Comparison of ENCODE assay signal across 6 cellular contexts in genomic region chr16:30064746-30065111, GRCh38. TPM values are rescaled to one million over a fixed set of nuclear protein-coding genes. Genes with fewer than 3 reads are reported as not detected.
DNase-seq lines count a peak whose midpoint lies in the region; ATAC-seq, FAIRE-seq and TF ChIP-seq lines count a peak whose summit lies in the region.

No MANE protein-coding gene starts in this region.

- no peak for TF ChIP-seq CTCF in IMR-90 (conservative IDR thresholded peaks at IDR 0.05; ENCODE audit: low read depth, low read length)
- no peak for TF ChIP-seq CTCF in sigmoid colon (IDR thresholded peaks at IDR 0.05)

- CTCF ChIA-PET in IMR-90 (lab: Yijun Ruan, JAX) = interaction anchor here (0.6 kb wide), 1 partner anchor 199 kb away, joined by 3 read pairs; no protein-coding TSS in a partner anchor

- peaks cover 22 to 48% of the 10 kb centered on the region in 2 experiments; a peak in 3 of 4 replicates for H3K79me1 ChIP-seq in IMR-90 (ENCODE audit: low read depth in 1 of 2, low read length in 2 of 2)

- TF ChIP-seq POLR2A in IMR-90 (IDR thresholded peaks at IDR 0.05; ENCODE audit: low read depth, low read length) (0 out of 2 replicates have a peak, but pooled peaks have one; percentile 14), sigmoid colon (IDR thresholded peaks at IDR 0.05) (peak in 1 of 2 donors; percentile 73)

- peak overlapping the region; percentile 98 for H2BK120ac ChIP-seq in IMR-90 (ENCODE audit: low read depth, low read length)

- peak overlapping the region; percentile 94 to 96 for H3K4me3 Mint-ChIP-seq in effector memory CD8-positive, alpha-beta T cell

- in situ Hi-C loops in IMR-90 (cut with MboI; ENCODE audit: low sequenced_read_pairs) = no loop called here

- peaks cover 41% of the 10 kb centered on the region for H4K20me1 ChIP-seq in IMR-90 (ENCODE audit: insufficient read depth, low read length)

- H3K36me3 ChIP-seq in IMR-90 (ENCODE audit: control insufficient read depth, insufficient read depth, low read length) (peaks cover 30% of the 10 kb centered on the region), sigmoid colon (peaks cover 22 to 27% (median 25%) of the 10 kb centered on the region in 4 donors)

- no peak for FAIRE-seq in HTR-8/SVneo (lab: Jason Lieb, UNC)

- H3K4me2 ChIP-seq in IMR-90 (ENCODE audit: low read depth, low read length) = peak overlapping the region; percentile 93

- DNase-seq in IMR-90 (no peak), sigmoid colon (no peak), HuH-7.5 (ENCODE audit: low spot score) (no peak), HTR-8/SVneo (ENCODE audit: insufficient read length, low spot score) (no peak), islet precursor cell (no peak)
- DNase-seq in effector memory CD8-positive, alpha-beta T cell = no peak

- 1% methylated on average over 22 of the region's 26 CpGs; no CpG with 5 or more reads in 1 of the 2 experiments for WGBS in IMR-90 (ENCODE audit: extremely low coverage in 2 of 2, insufficient read length in 1 of 2), 2 experiments
- WGBS in sigmoid colon, 2 donors = 0 to 1% methylated on average over 26 of the region's 26 CpGs

- H3K27me3 ChIP-seq in IMR-90 (ENCODE audit: control insufficient read depth, insufficient read depth, low read length) (no peaks in the 10 kb centered on the region), sigmoid colon (no peaks in the 10 kb centered on the region)

- H3K9me3 Mint-ChIP-seq in effector memory CD8-positive, alpha-beta T cell = no peaks in the 10 kb centered on the region

- no TSS peak for BruUV-seq in IMR-90 (replicated peaks; lab: Mats Ljungman, UMichigan)

- ATAC-seq in IMR-90 (ENCODE audit: low read depth) = no peak
- ATAC-seq in effector memory CD8-positive, alpha-beta T cell (replicated peaks) = no peak

- peak overlapping the region; percentile 93 for H3K18ac ChIP-seq in IMR-90 (ENCODE audit: low read depth, low read length)

- peaks cover 57% of the 10 kb centered on the region for H3K36me3 Mint-ChIP-seq in effector memory CD8-positive, alpha-beta T cell (ENCODE audit: insufficient read depth)

- no peak for TF ChIP-seq RAD21 in IMR-90 (IDR thresholded peaks at IDR 0.05; ENCODE audit: low read length)

- H3K4me3 ChIP-seq in IMR-90 (ENCODE audit: insufficient read depth, low read depth, low read length) = peak overlapping the region; percentile 57
- peak overlapping the region; percentile 73 to 98 (median 82) for H3K4me3 ChIP-seq in sigmoid colon

- peak overlapping the region; percentile 78; the same call in 2 of the 3 replicates for H2BK15ac ChIP-seq in IMR-90 (ENCODE audit: low read depth, low read length)

- POLR2A ChIA-PET in IMR-90 (lab: Charles Lee; ENCODE audit: unreplicated experiment) = interaction anchor here (0.6 to 1.3 kb wide), 4 partner anchors 9 to 12 kb away, joined by 4 to 6 read pairs (median 4); a partner anchor contains a TSS

- H4K8ac ChIP-seq in IMR-90 (ENCODE audit: low read depth in 2 of 2, low read length in 2 of 2) = peak overlapping the region; percentile 86 to 99

- peaks cover 35% of the 10 kb centered on the region for H3K4me1 ChIP-seq in IMR-90 (ENCODE audit: control insufficient read depth, insufficient read depth, low read length)
- peaks cover 0 to 51% (median 43%) of the 10 kb centered on the region in 4 donors for H3K4me1 ChIP-seq in sigmoid colon

- peak overlapping the region; percentile 98 for H2AK5ac ChIP-seq in IMR-90 (ENCODE audit: low read depth, low read length)

- peak overlapping the region; percentile 100 for H3K14ac ChIP-seq in IMR-90 (replicated peaks; ENCODE audit: low read depth, low read length)

- H2AFZ ChIP-seq in IMR-90 (replicated peaks; ENCODE audit: low read length, poor library complexity) = peak overlapping the region; percentile 99

- peak overlapping the region; percentile 95 to 97 for H3K27ac Mint-ChIP-seq in effector memory CD8-positive, alpha-beta T cell

- peaks cover 28% of the 10 kb centered on the region for H3K9me1 ChIP-seq in IMR-90 (ENCODE audit: insufficient read depth, low read length)

- peak overlapping the region; percentile 98 for H4K5ac ChIP-seq in IMR-90 (ENCODE audit: low read depth, low read length)

- H2BK20ac ChIP-seq in IMR-90 (ENCODE audit: low read depth, low read length) = no peak overlapping the region

- intact Hi-C loops in IMR-90 (cut with micrococcal nuclease) (no loop called here), sigmoid colon (cut with DNase I) (loop anchor here (5.0 kb wide), 1 partner anchor 252 kb away; the partner anchor contains the start of gene PRRT2)

- H3K56ac ChIP-seq in IMR-90 (ENCODE audit: extremely low read depth, insufficient read depth, low read length) = peak overlapping the region; percentile 94

- peak overlapping the region; percentile 92 for H3K9ac ChIP-seq in IMR-90 (ENCODE audit: low read depth, low read length)

- peak overlapping the region; percentile 99 for H2BK5ac ChIP-seq in IMR-90 (ENCODE audit: low read depth, low read length, poor library complexity, severe bottlenecking)

- peak overlapping the region; percentile 100 for H2AK9ac ChIP-seq in IMR-90 (replicated peaks; ENCODE audit: low read depth, low read length, poor library complexity)

- H3K4ac ChIP-seq in IMR-90 (ENCODE audit: low read depth, low read length) = peak overlapping the region; percentile 100

- peak overlapping the region; percentile 99 for H4K91ac ChIP-seq in IMR-90 (ENCODE audit: insufficient read depth, low read depth, low read length)

- TF ChIP-seq EP300 in sigmoid colon (IDR thresholded peaks at IDR 0.05) = no peak

- no peaks in the 10 kb centered on the region for H3K9me3 ChIP-seq in IMR-90 (ENCODE audit: control insufficient read depth, insufficient read depth, low read length)
- no peaks in the 10 kb centered on the region for H3K9me3 ChIP-seq in sigmoid colon

- H3K27ac ChIP-seq in IMR-90 (ENCODE audit: insufficient read depth, low read length) = peak overlapping the region; percentile 97
- H3K27ac ChIP-seq in sigmoid colon = peak overlapping the region; percentile 96 to 100 (median 98)

- H3K27me3 Mint-ChIP-seq in effector memory CD8-positive, alpha-beta T cell = no peaks in the 10 kb centered on the region

- H3K23ac ChIP-seq in IMR-90 (ENCODE audit: low read depth, low read length) = peak overlapping the region; percentile 99

- dilution Hi-C loops in IMR-90 (cut with HindIII; ENCODE audit: low sequenced_read_pairs, unreplicated experiment) = no loop called here

- H3K4me1 Mint-ChIP-seq in effector memory CD8-positive, alpha-beta T cell (ENCODE audit: low read depth in 2 of 2) = peaks cover 33% of the 10 kb centered on the region in 2 donors

TF ChIP-seq in IMR-90, 13 proteins besides CTCF, POLR2A, EP300 and RAD21 (continues in another document):
- TF ChIP-seq NFE2L2 (IDR thresholded peaks at IDR 0.05; ENCODE audit: low read depth, low read length) = no peak
- no peak for TF ChIP-seq MAZ (IDR thresholded peaks at IDR 0.05; ENCODE audit: borderline replicate concordance, low read depth, low read length)
- no peak for TF ChIP-seq RCOR1 (IDR thresholded peaks at IDR 0.05; ENCODE audit: insufficient replicate concordance, low read length)
- TF ChIP-seq RFX5 (IDR thresholded peaks at IDR 0.05; ENCODE audit: low read depth, low read length) = no peak
- TF ChIP-seq ELK1 (IDR thresholded peaks at IDR 0.05; ENCODE audit: borderline replicate concordance, low read depth, low read length) = no peak

RNA-seq across cellular contexts. Expression of gene ALDOA, which starts 0.8 kb away (rescaled TPM):
- total RNA-seq in IMR-90 (2012; rRNA removed) (1,576 and 1,697 TPM in 2 replicates), sigmoid colon (1,000 to 10,000 TPM in 1 of 4 donors, 100 to 1,000 TPM in 3; 905 to 1,010 (median 960) TPM)
- polyA plus RNA-seq in IMR-90 (2012; rRNA removed) (1,990 and 2,139 TPM in 2 replicates), sigmoid colon (1,000 to 10,000 TPM; 1,265 to 1,667 (median 1,498) TPM)
- 1,937 and 3,090 TPM in 2 replicates for polyA plus RNA-seq in IMR-90 (2012; cell fraction: cytosol; rRNA removed)
- polyA plus RNA-seq in IMR-90 (2012; cell fraction: nucleus; rRNA removed; ENCODE audit: low replicate concordance) = 1,158 and 2,042 TPM in 2 replicates

RNA-seq across cellular contexts. Expression of gene PPP4C, which starts 11.1 kb away (rescaled TPM):
- total RNA-seq in IMR-90 (2012; rRNA removed) (209 and 222 TPM in 2 replicates), sigmoid colon (10 to 100 TPM; 39.2 to 45.6 (median 43.6) TPM)
- polyA plus RNA-seq in IMR-90 (2012; rRNA removed) (200 and 202 TPM in 2 replicates), sigmoid colon (100 to 1,000 TPM; 118 to 155 (median 146) TPM)
- 191 and 310 TPM in 2 replicates for polyA plus RNA-seq in IMR-90 (2012; cell fraction: cytosol; rRNA removed)
- polyA plus RNA-seq in IMR-90 (2012; cell fraction: nucleus; rRNA removed; ENCODE audit: low replicate concordance) = 247 and 358 TPM in 2 replicates

RNA-seq across cellular contexts. Expression of gene TBX6, which starts 27.0 kb away (rescaled TPM):
- total RNA-seq in IMR-90 (2012; rRNA removed) (not detected in 2 replicates), sigmoid colon (1 to 10 TPM in 3 of 4 donors, under 1 TPM in 1; 0.54 to 1.7 (median 1.1) TPM)
- polyA plus RNA-seq in IMR-90 (2012; rRNA removed) (0.06 and 0.10 TPM in 2 replicates), sigmoid colon (1 to 10 TPM in 1 of 3 donors, under 1 TPM in 2; 0.23 to 1.1 (median 0.60) TPM)
- 0.02 TPM in 1 of 2 replicates, not detected in the other for polyA plus RNA-seq in IMR-90 (2012; cell fraction: cytosol; rRNA removed)
- polyA plus RNA-seq in IMR-90 (2012; cell fraction: nucleus; rRNA removed; ENCODE audit: low replicate concordance) = 0.06 and 0.16 TPM in 2 replicates

RNA-seq across cellular contexts. Expression of gene YPEL3, which starts 31.3 kb away (rescaled TPM):
- 1.1 and 3.1 TPM in 2 replicates for total RNA-seq in IMR-90 (2012; rRNA removed)
- polyA plus RNA-seq in IMR-90 (2012; rRNA removed) = 25.6 and 33.3 TPM in 2 replicates
- polyA plus RNA-seq in IMR-90 (2012; cell fraction: cytosol; rRNA removed) = 34.8 and 76.0 TPM in 2 replicates
- 93.1 and 115 TPM in 2 replicates for polyA plus RNA-seq in IMR-90 (2012; cell fraction: nucleus; rRNA removed; ENCODE audit: low replicate concordance)
- total RNA-seq in sigmoid colon = 100 to 1,000 TPM in 2 of 4 donors, 10 to 100 TPM in 2; 82.1 to 110 (median 103) TPM
- polyA plus RNA-seq in sigmoid colon = 100 to 1,000 TPM in 2 of 3 donors, 10 to 100 TPM in 1; 57.6 to 126 (median 107) TPM

RNA-seq across cellular contexts. Expression of gene TLCD3B, which starts 33.7 kb away (rescaled TPM):
- total RNA-seq in IMR-90 (2012; rRNA removed) (not detected in 2 replicates), sigmoid colon (not detected)
- polyA plus RNA-seq in IMR-90 (2012; rRNA removed) (0.14 and 0.19 TPM in 2 replicates), sigmoid colon (under 1 TPM in 1 of 3 donors, not detected in 2; 0.54 TPM)
- 0.15 and 0.20 TPM in 2 replicates for polyA plus RNA-seq in IMR-90 (2012; cell fraction: cytosol; rRNA removed)
- polyA plus RNA-seq in IMR-90 (2012; cell fraction: nucleus; rRNA removed; ENCODE audit: low replicate concordance) = 0.37 and 1.2 TPM in 2 replicates
